In the genomic region with DNA sequence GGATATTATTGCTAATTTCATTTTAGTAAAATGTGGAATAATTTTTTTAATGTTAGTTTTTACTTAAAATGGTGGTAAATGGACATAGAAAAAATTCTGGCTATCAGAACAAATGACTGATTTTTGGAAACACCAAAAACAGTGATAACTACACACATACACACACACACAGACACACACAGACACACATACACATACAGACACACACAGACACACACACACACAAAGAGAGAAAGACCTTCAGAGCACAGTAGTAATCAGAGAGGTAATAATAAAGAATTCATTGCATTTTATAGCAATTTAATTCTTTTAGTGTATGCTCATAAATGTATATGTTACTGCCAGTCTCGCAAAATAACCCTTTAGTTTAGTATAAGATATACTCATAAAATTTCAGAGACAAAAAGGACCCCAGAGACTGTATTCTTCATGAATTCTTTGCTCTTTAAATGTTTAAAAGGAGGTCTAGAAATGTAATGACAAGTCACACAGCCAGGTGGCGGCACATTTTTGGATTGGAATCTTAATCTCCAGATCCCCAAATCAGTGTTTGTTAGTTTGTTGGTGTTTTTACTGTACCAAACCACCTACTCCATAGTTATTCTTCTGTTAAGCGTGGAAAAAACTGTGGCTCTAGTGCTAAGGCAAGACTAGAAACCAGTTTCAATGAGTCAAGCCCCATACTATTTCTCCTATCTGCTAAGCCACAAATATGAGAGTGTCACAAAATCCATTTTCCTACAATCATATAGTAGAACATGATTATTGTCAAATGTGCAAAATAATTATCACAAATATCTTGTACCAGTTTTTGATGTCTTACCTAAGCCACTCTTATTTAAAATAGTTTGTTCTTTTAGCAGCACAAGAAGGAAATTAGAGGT, we compare ENCODE assay signal across 8 cellular contexts.
DNase-seq lines count a peak whose midpoint lies in the region; ATAC-seq lines count a peak whose summit lies in the region.

No MANE protein-coding gene starts in this region.

- peak; percentile 6 for DNase-seq in NCI-H146 treated with DMSO at 0.1 percent for 48 hours (lab: John Stamatoyannopoulos, UW; ENCODE audit: unreplicated experiment)
- DNase-seq in NCI-H146 (lab: John Stamatoyannopoulos, UW) = no peak
- peak; percentile 7 for DNase-seq in SW480 (ENCODE audit: low spot score)
- DNase-seq in iPS-NIHi7 (ENCODE audit: extremely low spot score) = peak; percentile 33
- no peak for DNase-seq in activated CD8-positive, alpha-beta memory T cell treated with anti-CD3 and anti-CD28 coated beads, Interleukin-2, amount 50 U/mL, for 48 hours
- DNase-seq in stimulated activated naive CD4-positive, alpha-beta T cell (lab: John Stamatoyannopoulos, UW) = no peak

- ATAC-seq in HG03342 (IDR thresholded peaks at IDR 0.05; ENCODE audit: unreplicated experiment) = peak; percentile 65
- ATAC-seq in HG02970 (IDR thresholded peaks at IDR 0.05; ENCODE audit: low FRiP score, unreplicated experiment) = no peak

Comparison
In these comparisons a context has a peak if more than half of its experiments do, and no peak if none do; other contexts are left out.
1. DNase-seq: peak in NCI-H146 treated with DMSO at 0.1 percent for 48 hours (single experiment), SW480 (single experiment) and iPS-NIHi7 (single experiment); none in NCI-H146 (single experiment), activated CD8-positive, alpha-beta memory T cell treated with anti-CD3 and anti-CD28 coated beads, Interleukin-2, amount 50 U/mL, for 48 hours (single experiment) and stimulated activated naive CD4-positive, alpha-beta T cell (0 of 6).